Comparison of ENCODE assay signal across 8 cellular contexts in genomic region chr4:336099-336892, GRCh38. TPM values are rescaled to one million over a fixed set of nuclear protein-coding genes. Genes with fewer than 3 reads are reported as not detected.
DNase-seq lines count a peak whose midpoint lies in the region; ATAC-seq and TF ChIP-seq lines count a peak whose summit lies in the region.

No MANE protein-coding gene starts in this region.

- H3K4me3 ChIP-seq in AG04450 (ENCODE audit: low read depth, low read length), result peak overlapping the region; percentile 78
- H3K4me3 ChIP-seq in trophoblast cell (ENCODE audit: low read depth, low read length), result peak overlapping the region; percentile 93

- no peak overlapping the region for H2BK12ac ChIP-seq in trophoblast cell (ENCODE audit: low read length)

- DNase-seq in AG04450 (ENCODE audit: low read depth, low spot score), result no peak
- peak; percentile 0 for DNase-seq in activated T-helper 1 cell treated with Interleukin-2 at 50 U/mL for 16 hours (ENCODE audit: low read depth)
- DNase-seq in head of caudate nucleus, result peak in 36 of 42 donors; percentile 4 to 50 (median 18)
- peak in 1 of 2 donors; percentile 29 for DNase-seq in trophoblast cell
- DNase-seq in NCI-H2171 treated with DMSO at 0.1 percent for 48 hours (lab: John Stamatoyannopoulos, UW), result no peak
- no peak for DNase-seq in NCI-H526 treated with DMSO at 0.1 percent for 48 hours (lab: John Stamatoyannopoulos, UW)

- H3K4me1 ChIP-seq in trophoblast cell (ENCODE audit: control insufficient read depth in 1 of 2, insufficient read depth in 2 of 2, low read length in 2 of 2), result peaks cover 4 to 10% of the 10 kb centered on the region in 2 experiments

- peak overlapping the region; percentile 13 for H3K9ac ChIP-seq in trophoblast cell (ENCODE audit: low read length)

- H3K79me1 ChIP-seq in trophoblast cell (ENCODE audit: low read length), result peaks cover 14% of the 10 kb centered on the region

- H3K9me3 ChIP-seq in AG04450 (ENCODE audit: control insufficient read depth, insufficient read depth, low read length) (peaks cover 31% of the 10 kb centered on the region), trophoblast cell (ENCODE audit: insufficient read depth, low read depth, low read length) (no peaks in the 10 kb centered on the region)

- peak overlapping the region; percentile 79 for H2AFZ ChIP-seq in trophoblast cell (ENCODE audit: insufficient read depth, low read length, poor library complexity)

- peak overlapping the region; percentile 25 for H3K18ac ChIP-seq in trophoblast cell (ENCODE audit: low read length)

- no peak overlapping the region for H2BK5ac ChIP-seq in trophoblast cell (ENCODE audit: low read depth, low read length, poor library complexity)

- peaks cover 17% of the 10 kb centered on the region for H3K79me2 ChIP-seq in trophoblast cell (ENCODE audit: control insufficient read depth, insufficient read depth, low read length, poor library complexity)

- intact Hi-C loops in head of caudate nucleus (cut with DNase I), result loop anchor here (5.0 kb wide), 1 partner anchor 94 kb away; no protein-coding TSS in a partner anchor

- peak overlapping the region; percentile 85 for H3K4me2 ChIP-seq in trophoblast cell (ENCODE audit: low read length)

- peak overlapping the region; percentile 85 for H4K8ac ChIP-seq in trophoblast cell (ENCODE audit: low read depth, low read length)

- POLR2A ChIA-PET in AG04450 (lab: Yijun Ruan, JAX), result no interaction called here

- peak overlapping the region; percentile 40 for H3K4ac ChIP-seq in trophoblast cell (ENCODE audit: low read depth, low read length)

- H3K23ac ChIP-seq in trophoblast cell (ENCODE audit: low read length), result no peak overlapping the region

- peak overlapping the region; percentile 60 for H3K14ac ChIP-seq in trophoblast cell (ENCODE audit: low read length)

- ATAC-seq in GM21423 (IDR thresholded peaks at IDR 0.05; ENCODE audit: unreplicated experiment) (peak; percentile 0), GM18519 (IDR thresholded peaks at IDR 0.05; ENCODE audit: low FRiP score, unreplicated experiment) (no peak)

- H3K27me3 ChIP-seq in AG04450 (ENCODE audit: control insufficient read depth, insufficient read depth, low read length) (no peaks in the 10 kb centered on the region), trophoblast cell (ENCODE audit: insufficient read depth, low read length) (no peaks in the 10 kb centered on the region)

- no peak overlapping the region for H2AK5ac ChIP-seq in trophoblast cell (ENCODE audit: low read length)

- H4K91ac ChIP-seq in trophoblast cell (ENCODE audit: low read depth, low read length), result peak overlapping the region; percentile 67

- H3K27ac ChIP-seq in AG04450 (ENCODE audit: low read depth, low read length) (peak overlapping the region; percentile 91), trophoblast cell (ENCODE audit: low read depth, low read length) (peak overlapping the region; percentile 30)

- peak overlapping the region; percentile 3 for H4K12ac ChIP-seq in trophoblast cell (ENCODE audit: low read depth, low read length)

- CTCF ChIA-PET in AG04450 (lab: Charles Lee), result no interaction called here

- no CpG with 5 or more reads among the region's 71 CpGs for WGBS in trophoblast cell (ENCODE audit: extremely low coverage, insufficient coverage, insufficient read length)

- no peak for TF ChIP-seq CTCF in AG04450 (IDR thresholded peaks at IDR 0.05; ENCODE audit: low read depth, low read length)

- H3K36me3 ChIP-seq in trophoblast cell (ENCODE audit: control insufficient read depth in 1 of 2, insufficient read depth in 2 of 2, low read length in 2 of 2), result no peaks in the 10 kb centered on the region

- H2BK120ac ChIP-seq in trophoblast cell (ENCODE audit: insufficient read depth, low read length, poor library complexity), result peak overlapping the region; percentile 7

RNA-seq across cellular contexts. Expression of gene ZNF141, which starts 1.3 kb away (rescaled TPM):
- 4.3 and 4.7 TPM in 2 replicates for polyA plus RNA-seq in AG04450 (2011; rRNA removed)
- 7.1 and 9.1 TPM in 2 replicates for polyA minus RNA-seq in AG04450 (2011; rRNA and poly(A)+ RNA removed)
- polyA plus RNA-seq in trophoblast cell (2013), result 7.4 and 7.7 TPM in 2 replicates

RNA-seq across cellular contexts. Expression of gene ZNF732, which starts 31.0 kb away (rescaled TPM):
- polyA plus RNA-seq in AG04450 (2011; rRNA removed), result 0.04 and 0.12 TPM in 2 replicates
- 0.41 and 0.48 TPM in 2 replicates for polyA minus RNA-seq in AG04450 (2011; rRNA and poly(A)+ RNA removed)
- polyA plus RNA-seq in trophoblast cell (2013), result 2.7 and 3.0 TPM in 2 replicates

Comparison
In these comparisons a context has a peak if more than half of its experiments do, and no peak if none do; other contexts are left out.
1. DNase-seq: peak in activated T-helper 1 cell treated with Interleukin-2 at 50 U/mL for 16 hours (single experiment) and head of caudate nucleus (36 of 42); none in AG04450 (single experiment), NCI-H2171 treated with DMSO at 0.1 percent for 48 hours (single experiment) and NCI-H526 treated with DMSO at 0.1 percent for 48 hours (single experiment).